6 cellular contexts compared by ENCODE assay signal in genomic region chr3:196874511-196875094, GRCh38. TPM values are rescaled to one million over a fixed set of nuclear protein-coding genes. Genes with fewer than 3 reads are reported as not detected.
DNase-seq lines count a peak whose midpoint lies in the region; TF ChIP-seq lines count a peak whose summit lies in the region.
"Not testable (repeated sequence)": the region's sequence is repeated elsewhere in the genome, so short reads cannot be mapped to it uniquely, and the experiment has no call there.

No MANE protein-coding gene starts in this region.

- not testable (repeated sequence) for H3K36me3 ChIP-seq in Loucy (ENCODE audit: insufficient read depth, low read length); mesendoderm (ENCODE audit: control insufficient read depth, insufficient read depth, low read length)
- H3K36me3 ChIP-seq in endodermal cell (ENCODE audit: control insufficient read depth, insufficient read depth, low read length), result peaks cover 21% of the 10 kb centered on the region

- not testable (repeated sequence) for H3K56ac ChIP-seq in mesendoderm (ENCODE audit: low read length)

- H2AK5ac ChIP-seq in mesendoderm (ENCODE audit: low read length), result not testable (repeated sequence)

- not testable (repeated sequence) for H3K27me3 ChIP-seq in Loucy (ENCODE audit: insufficient read depth, low read length, poor library complexity, severe bottlenecking); endodermal cell (ENCODE audit: control insufficient read depth, insufficient read depth, low read length, poor library complexity, severe bottlenecking); mesendoderm (ENCODE audit: insufficient read depth, low read length, poor library complexity)

- H4K5ac ChIP-seq in mesendoderm (ENCODE audit: low read length), result not testable (repeated sequence)

- H3K9me2 ChIP-seq in Loucy (replicated peaks; ENCODE audit: low read depth, low read length), result not testable (repeated sequence)

- H3K23ac ChIP-seq in mesendoderm (ENCODE audit: low read length), result not testable (repeated sequence)

- not testable (repeated sequence) for H2AFZ ChIP-seq in Loucy (ENCODE audit: low read length)

- H3K4me3 Mint-ChIP-seq in activated T-cell treated with anti-CD3 and anti-CD28 coated beads, Interleukin-2, amount 50 U/mL, for 24 hours; endodermal cell; nephron progenitor cell: not testable (repeated sequence)

- peaks cover 60% of the 10 kb centered on the region for H3K4me1 Mint-ChIP-seq in activated T-cell treated with anti-CD3 and anti-CD28 coated beads, Interleukin-2, amount 50 U/mL, for 24 hours (ENCODE audit: low read depth)
- H3K4me1 Mint-ChIP-seq in endodermal cell, nephron progenitor cell: not testable (repeated sequence)

- H3K9ac ChIP-seq in Loucy (ENCODE audit: low read depth, low read length, poor library complexity, severe bottlenecking); endodermal cell (ENCODE audit: extremely low read depth, low read length, poor library complexity, severe bottlenecking); mesendoderm (ENCODE audit: low read length): not testable (repeated sequence)

- H3K4ac ChIP-seq in mesendoderm (ENCODE audit: low read depth, low read length), result not testable (repeated sequence)

- not testable (repeated sequence) for H3K4me3 ChIP-seq in Loucy (ENCODE audit: low read length, poor library complexity, severe bottlenecking); endodermal cell (ENCODE audit: low read length); mesendoderm (ENCODE audit: low read length)

- H2BK5ac ChIP-seq in mesendoderm (ENCODE audit: low read length), result not testable (repeated sequence)

- peaks cover 17% of the 10 kb centered on the region for H3K4me1 ChIP-seq in Loucy (ENCODE audit: insufficient read depth, low read length, poor library complexity, severe bottlenecking)
- not testable (repeated sequence) for H3K4me1 ChIP-seq in endodermal cell (ENCODE audit: control insufficient read depth, insufficient read depth, low read length); mesendoderm (ENCODE audit: control insufficient read depth, low read depth, low read length)

- H3F3A ChIP-seq in Loucy (ENCODE audit: low read depth), result not testable (repeated sequence)

- H4K8ac ChIP-seq in mesendoderm (ENCODE audit: low read depth, low read length), result not testable (repeated sequence)

- H3K4me2 ChIP-seq in Loucy (ENCODE audit: low read depth, low read length, poor library complexity, severe bottlenecking), result peak overlapping the region; percentile 25
- H3K4me2 ChIP-seq in mesendoderm (ENCODE audit: low read length), result not testable (repeated sequence)

- H3K27ac Mint-ChIP-seq in activated T-cell treated with anti-CD3 and anti-CD28 coated beads, Interleukin-2, amount 50 U/mL, for 24 hours, result peak overlapping the region; percentile 62
- H3K27ac Mint-ChIP-seq in endodermal cell (peak overlapping the region; percentile 46), nephron progenitor cell (peak overlapping the region; percentile 11)

- not testable (repeated sequence) for TF ChIP-seq CTCF in Loucy (conservative IDR thresholded peaks at IDR 0.05; ENCODE audit: low read length); endodermal cell (conservative IDR thresholded peaks at IDR 0.05); nephron progenitor cell (IDR thresholded peaks at IDR 0.05)

- not testable (repeated sequence) for H3K9me3 Mint-ChIP-seq in activated T-cell treated with anti-CD3 and anti-CD28 coated beads, Interleukin-2, amount 50 U/mL, for 24 hours; endodermal cell; nephron progenitor cell

- 74 to 95% methylated on average over 5 to 7 of the region's 7 CpGs for WGBS in endodermal cell (ENCODE audit: insufficient coverage in 1 of 2, insufficient read length in 1 of 2), 2 experiments
- WGBS in mesendoderm (ENCODE audit: extremely low coverage, insufficient coverage, low lambda C conversion rate), result no CpG with 5 or more reads among the region's 7 CpGs

- not testable (repeated sequence) for H3K27me3 Mint-ChIP-seq in activated T-cell treated with anti-CD3 and anti-CD28 coated beads, Interleukin-2, amount 50 U/mL, for 24 hours; endodermal cell (ENCODE audit: insufficient read depth); nephron progenitor cell (ENCODE audit: low read depth, poor library complexity)

- H3K9me3 ChIP-seq in Loucy (ENCODE audit: insufficient read depth, low read depth, low read length); endodermal cell (ENCODE audit: control insufficient read depth, low read length): not testable (repeated sequence)

- H2BK120ac ChIP-seq in mesendoderm (ENCODE audit: low read depth, low read length), result not testable (repeated sequence)

- H3K18ac ChIP-seq in mesendoderm (ENCODE audit: low read length), result not testable (repeated sequence)

- H3K27ac ChIP-seq in endodermal cell (ENCODE audit: low read depth, low read length); mesendoderm (ENCODE audit: low read depth, low read length): not testable (repeated sequence)

- not testable (repeated sequence) for H2BK15ac ChIP-seq in mesendoderm (replicated peaks; ENCODE audit: low read depth)

- H3K36me3 Mint-ChIP-seq in activated T-cell treated with anti-CD3 and anti-CD28 coated beads, Interleukin-2, amount 50 U/mL, for 24 hours (ENCODE audit: low read depth), result peaks cover 32% of the 10 kb centered on the region
- H3K36me3 Mint-ChIP-seq in endodermal cell (ENCODE audit: low read depth), result not testable (repeated sequence)
- peaks cover 13% of the 10 kb centered on the region for H3K36me3 Mint-ChIP-seq in nephron progenitor cell (ENCODE audit: low read depth)

- peaks cover 16% of the 10 kb centered on the region for H3K79me1 ChIP-seq in mesendoderm (ENCODE audit: low read length)

- H3K79me2 ChIP-seq in Loucy (ENCODE audit: insufficient read depth, low read length), result peaks cover 95% of the 10 kb centered on the region
- H3K79me2 ChIP-seq in mesendoderm (ENCODE audit: control insufficient read depth, insufficient read depth, low read length), result peaks cover 45% of the 10 kb centered on the region

- H4K20me1 ChIP-seq in Loucy (ENCODE audit: insufficient read depth, low read length, poor library complexity, severe bottlenecking), result peaks cover 62% of the 10 kb centered on the region

- peak; percentile 78 for DNase-seq in ELF-1 (ENCODE audit: low read depth, low spot score)
- DNase-seq in activated T-cell treated with anti-CD3 and anti-CD28 coated beads, Interleukin-2, amount 50 U/mL, for 24 hours; endodermal cell; nephron progenitor cell: not testable (repeated sequence)
- peak; percentile 82 for DNase-seq in mesendoderm

RNA-seq across cellular contexts. Expression of gene SENP5, which starts 6.9 kb away (rescaled TPM):
- total RNA-seq in endodermal cell, result 10 to 100 TPM; 35.2 to 44.3 TPM
- polyA plus RNA-seq in endodermal cell (2013, experiment 1 of 2), result 22.0 TPM
- 27.0 TPM for polyA plus RNA-seq in endodermal cell (2013, experiment 2 of 2)
- 13.6 TPM for polyA plus RNA-seq in mesendoderm (2013, experiment 1 of 2)
- 14.3 TPM for polyA plus RNA-seq in mesendoderm (2013, experiment 2 of 2)

Comparison
In these comparisons a context has a peak if more than half of its experiments do, and no peak if none do; other contexts are left out.
1. H3K27ac Mint-ChIP-seq: peak in every context shown above with its lines; median percentile 62 in activated T-cell treated with anti-CD3 and anti-CD28 coated beads, Interleukin-2, amount 50 U/mL, for 24 hours; 46 in endodermal cell; 11 in nephron progenitor cell.